19 cellular contexts compared by ENCODE assay signal in the genomic region with DNA sequence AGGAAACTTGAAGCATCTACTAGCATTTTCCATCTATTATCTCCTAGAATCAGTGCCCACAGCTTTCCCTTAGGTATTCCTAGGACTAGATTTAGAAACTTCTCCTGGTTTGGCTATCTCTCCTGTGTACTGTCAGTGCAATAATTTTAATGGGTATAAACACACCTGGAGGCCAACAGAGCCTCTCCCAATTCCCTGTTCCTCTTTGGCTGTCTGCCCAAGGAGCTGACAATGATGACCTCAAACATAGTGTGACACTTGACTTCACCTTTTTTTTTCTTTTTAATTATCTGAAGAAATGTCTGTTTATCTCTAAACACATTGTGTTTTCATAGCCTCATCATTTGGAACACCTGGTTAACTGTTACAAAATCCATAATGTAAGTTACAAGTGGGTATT.
DNase-seq lines count a peak whose midpoint lies in the region; ATAC-seq and TF ChIP-seq lines count a peak whose summit lies in the region.
"Had no signal": no experiment of that assay in that cellular context is flagged by ENCODE, and none has a peak within 500 bp of the region (broad histone marks: within the 10 kb centered on the region; RNA-seq: fewer than 3 reads in every experiment).

No MANE protein-coding gene starts in this region.

- H3K27me3 ChIP-seq in PC-9 (ENCODE audit: insufficient read depth, low read depth) = no peaks in the 10 kb centered on the region

- ATAC-seq in memory B cell (ENCODE audit: low read depth) (no peak), GM19467 (IDR thresholded peaks at IDR 0.05; ENCODE audit: unreplicated experiment) (no peak)
- ATAC-seq: SK-N-SH treated with all-trans-retinoic acid at 6 μM for 48 hours had no signal

- no peak for TF ChIP-seq CTCF in 22Rv1 (IDR thresholded peaks at IDR 0.05)
- no peak for TF ChIP-seq CTCF in PC-9 (conservative IDR thresholded peaks at IDR 0.05)

- no peaks in the 10 kb centered on the region for H3K36me3 Mint-ChIP-seq in memory B cell
- H3K36me3 Mint-ChIP-seq: CD4-positive, CD25-positive, alpha-beta regulatory T cell had no signal

- POLR2A ChIA-PET in PC-9 (lab: Charles Lee; ENCODE audit: unreplicated experiment) = no interaction called here

- intact Hi-C loops in PC-9 (cut with micrococcal nuclease; ENCODE audit: unreplicated experiment) = no loop called here

- no peaks in the 10 kb centered on the region for H3K4me1 Mint-ChIP-seq in memory B cell
- H3K4me1 Mint-ChIP-seq: CD4-positive, CD25-positive, alpha-beta regulatory T cell had no signal

- H3K9me3 Mint-ChIP-seq in memory B cell = no peaks in the 10 kb centered on the region

- H3K4me3 Mint-ChIP-seq in memory B cell = no peak overlapping the region
- H3K4me3 Mint-ChIP-seq: CD4-positive, CD25-positive, alpha-beta regulatory T cell had no signal

- BruUV-seq in PC-9 (replicated peaks; lab: Mats Ljungman, UMichigan) = no TSS peak

- peak overlapping the region; percentile 72 for H3K27ac Mint-ChIP-seq in memory B cell
- H3K27ac Mint-ChIP-seq: CD4-positive, CD25-positive, alpha-beta regulatory T cell had no signal

- H3K9me3 ChIP-seq in PC-9 (ENCODE audit: insufficient read depth, low read depth) = peaks cover 3% of the 10 kb centered on the region; the same call in 1 of the 2 replicates
- H3K9me3 ChIP-seq: Caco-2 had no signal

- peak; percentile 1 for DNase-seq in DMS53 (lab: John Stamatoyannopoulos, UW)
- DNase-seq in DMS53 treated with DMSO at 0.1 percent for 48 hours (lab: John Stamatoyannopoulos, UW; ENCODE audit: unreplicated experiment) = no peak
- DNase-seq in PC-9 = no peak
- DNase-seq in memory B cell (ENCODE audit: low spot score in 2 of 2) = no peak
- no peak for DNase-seq in midbrain (lab: John Stamatoyannopoulos, UW)
- no peak for DNase-seq in hepatic stellate cell (ENCODE audit: low spot score)
- DNase-seq: 8988T; Caco-2; CD4-positive, CD25-positive, alpha-beta regulatory T cell; GF-D8; GOT3; Kasumi-1; NCI-H187 treated with DMSO at 0.1 percent for 48 hours; NCI-H526 treated with DMSO at 0.1 percent for 48 hours; SIG-M5 had no signal

- H3K4me1 ChIP-seq in PC-9 (replicated peaks; ENCODE audit: insufficient read depth) = no peaks in the 10 kb centered on the region; the same call in 1 of the 2 replicates
- H3K4me1 ChIP-seq: Caco-2 had no signal

- H3K27me3 Mint-ChIP-seq in memory B cell = no peaks in the 10 kb centered on the region
- H3K27me3 Mint-ChIP-seq: CD4-positive, CD25-positive, alpha-beta regulatory T cell had no signal

- H4K20me1 ChIP-seq in PC-9 (ENCODE audit: insufficient read depth) = no peaks in the 10 kb centered on the region

- H3F3A ChIP-seq in PC-9 (ENCODE audit: insufficient read depth, low read depth) = no peaks in the 10 kb centered on the region

- no peaks in the 10 kb centered on the region for H3K9me2 ChIP-seq in PC-9 (ENCODE audit: insufficient read depth)

- 0 out of 2 replicates have a peak overlapping the region, but pooled peaks have one; percentile 36 for H2AFZ ChIP-seq in PC-9

- no peak overlapping the region for H3K4me3 ChIP-seq in PC-9

- CTCF ChIA-PET in PC-9 (lab: Charles Lee) = interaction anchor here (0.8 kb wide), 1 partner anchor 754 kb away, joined by 3 read pairs; a partner anchor contains a TSS

- H3K36me3 ChIP-seq in PC-9 (ENCODE audit: low read depth) = no peaks in the 10 kb centered on the region

- H3K79me2 ChIP-seq in PC-9 (ENCODE audit: low read depth) = no peaks in the 10 kb centered on the region

- H3K27ac ChIP-seq in 22Rv1 (peak overlapping the region; percentile 91), PC-9 (no peak overlapping the region)
- H3K27ac ChIP-seq: RWPE1 had no signal

- H3K4me2 ChIP-seq in PC-9 = no peak overlapping the region
